In the genomic region with DNA sequence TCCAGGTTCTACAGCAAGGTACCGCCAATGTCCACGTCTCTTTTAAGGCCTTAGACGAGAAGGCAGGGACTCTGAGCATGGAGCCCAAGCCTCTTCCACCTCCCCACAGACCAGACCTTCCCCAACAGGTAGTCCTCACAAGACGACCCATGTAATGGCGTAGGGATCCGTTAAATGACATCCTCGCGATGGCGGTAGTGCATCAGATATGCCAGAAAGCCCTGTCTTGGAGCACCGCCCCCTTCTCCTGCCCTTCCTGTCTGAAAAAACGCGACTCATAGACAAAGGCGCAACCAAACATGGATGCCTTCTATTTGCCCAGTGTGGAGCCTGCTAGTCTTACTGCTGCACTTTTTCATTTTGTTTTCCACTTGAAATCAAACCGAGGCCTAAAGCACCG, we compare ENCODE assay signal across 1 cellular context.
TF ChIP-seq lines count a peak whose summit lies in the region.

No MANE protein-coding gene starts in this region.

TF ChIP-seq in GM23338, 12 proteins besides CTCF, POLR2A, EP300 and RAD21 (continued from another document):
- TF ChIP-seq ZNF462 (CRISPR knock-in tag; IDR thresholded peaks at IDR 0.05) = no peak
- no peak for TF ChIP-seq STAT1 (IDR thresholded peaks at IDR 0.05; ENCODE audit: unreplicated experiment)
- no peak for TF ChIP-seq ZNF331 (CRISPR knock-in tag; IDR thresholded peaks at IDR 0.05; ENCODE audit: low read depth)
